17 cellular contexts compared by ENCODE assay signal in the genomic region with DNA sequence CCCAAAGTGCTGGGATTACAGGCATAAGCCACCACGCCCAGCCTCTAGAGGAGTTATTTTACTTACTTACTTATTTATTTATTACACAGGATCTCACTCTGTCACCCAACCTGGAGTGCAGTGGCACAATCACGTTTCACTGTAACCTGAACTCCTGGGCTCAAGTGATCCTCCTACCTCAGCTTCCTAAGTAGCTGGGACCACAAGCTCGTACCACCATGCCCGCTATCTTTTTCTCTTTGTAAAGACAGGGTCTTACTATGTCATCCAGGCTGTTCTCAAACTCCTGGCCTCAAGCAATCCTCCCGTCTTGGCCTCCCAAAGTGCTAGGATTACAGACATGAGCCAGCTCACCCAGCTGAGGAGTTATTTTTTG. TPM values are rescaled to one million over a fixed set of nuclear protein-coding genes. Genes with fewer than 3 reads are reported as not detected.
DNase-seq lines count a peak whose midpoint lies in the region; ATAC-seq, FAIRE-seq and TF ChIP-seq lines count a peak whose summit lies in the region.
"Had no signal": no experiment of that assay in that cellular context is flagged by ENCODE, and none has a peak within 500 bp of the region (broad histone marks: within the 10 kb centered on the region; RNA-seq: fewer than 3 reads in every experiment).

No MANE protein-coding gene starts in this region.

- peak overlapping the region in 4 of 11 experiments; percentile 18 to 100 (median 28); a peak in 5 of 22 replicates for H3K9ac ChIP-seq in BLaER1 treated with 17β-estradiol and CSF1 and Interleukin-3, amounts not matched to agents 10 nM and 100 nM
- H3K9ac ChIP-seq: BLaER1 had no signal

- H3K27ac ChIP-seq in 22Rv1 (peak overlapping the region; percentile 99), RWPE2 (ENCODE audit: poor library complexity, severe bottlenecking) (peak overlapping the region; percentile 95), small intestine (ENCODE audit: low read depth in 1 of 2, low read length in 1 of 2) (no peak overlapping the region)
- H3K27ac ChIP-seq in BLaER1 treated with 17β-estradiol and CSF1 and Interleukin-3, amounts not matched to agents 10 nM and 100 nM: peak overlapping the region in 4 of 11 experiments; percentile 13 to 100 (median 95); a peak in 7 of 22 replicates
- H3K27ac ChIP-seq: BLaER1 had no signal

- H3K27me3 ChIP-seq in BLaER1 treated with 17β-estradiol and CSF1 and Interleukin-3, amounts not matched to agents 10 nM and 100 nM: no peaks in the 10 kb centered on the region
- H3K27me3 ChIP-seq in RWPE2 (ENCODE audit: insufficient read depth, poor library complexity, severe bottlenecking): no peaks in the 10 kb centered on the region
- no peaks in the 10 kb centered on the region for H3K27me3 ChIP-seq in small intestine (ENCODE audit: control insufficient read depth in 2 of 2, insufficient read depth in 2 of 2, low read length in 2 of 2)
- H3K27me3 ChIP-seq: BLaER1 had no signal

- no peak for FAIRE-seq in small intestine (lab: Jason Lieb, UNC)
- FAIRE-seq: endometrium had no signal

- H3K9me3 ChIP-seq in BLaER1 treated with 17β-estradiol and CSF1 and Interleukin-3, amounts not matched to agents 10 nM and 100 nM (replicated peaks in 1 of 11): no peaks in the 10 kb centered on the region
- no peaks in the 10 kb centered on the region for H3K9me3 ChIP-seq in RWPE2 (ENCODE audit: severe bottlenecking)
- H3K9me3 ChIP-seq in small intestine (ENCODE audit: control insufficient read depth, low read depth): no peaks in the 10 kb centered on the region
- H3K9me3 ChIP-seq: BLaER1 had no signal

- H3K36me3 ChIP-seq in BLaER1 treated with 17β-estradiol and CSF1 and Interleukin-3, amounts not matched to agents 10 nM and 100 nM: peaks cover 0 to 19% (median 9%) of the 10 kb centered on the region in 11 experiments; a peak in 15 of 22 replicates
- H3K36me3 ChIP-seq in RWPE2 (ENCODE audit: low read depth) (peaks cover 26% of the 10 kb centered on the region), small intestine (ENCODE audit: control insufficient read depth in 2 of 2, insufficient read depth in 2 of 2, low read length in 2 of 2) (no peaks in the 10 kb centered on the region)

- WGBS in small intestine, 3 donors: 56 to 74% (median 64%) methylated on average over 5 of the region's 5 CpGs

- H3K4me1 ChIP-seq in BLaER1 treated with 17β-estradiol and CSF1 and Interleukin-3, amounts not matched to agents 10 nM and 100 nM: peaks cover 27 to 65% (median 59%) of the 10 kb centered on the region in 10 experiments
- H3K4me1 ChIP-seq in RWPE2 (ENCODE audit: insufficient read depth, poor library complexity, severe bottlenecking) (peaks cover 37% of the 10 kb centered on the region), small intestine (ENCODE audit: control insufficient read depth in 2 of 2, insufficient read depth in 1 of 2, low read depth in 1 of 2, low read length in 1 of 2) (no peaks in the 10 kb centered on the region)

- TF ChIP-seq CTCF in 22Rv1 (IDR thresholded peaks at IDR 0.05) (no peak), RWPE2 (IDR thresholded peaks at IDR 0.05; ENCODE audit: poor library complexity, severe bottlenecking) (no peak)

- peak overlapping the region in 9 of 11 experiments; percentile 15 to 88 (median 51); a peak in 11 of 22 replicates for H3K4me2 ChIP-seq in BLaER1 treated with 17β-estradiol and CSF1 and Interleukin-3, amounts not matched to agents 10 nM and 100 nM

- H3K4me3 ChIP-seq in BLaER1 treated with 17β-estradiol and CSF1 and Interleukin-3, amounts not matched to agents 10 nM and 100 nM: no peak overlapping the region
- no peak overlapping the region for H3K4me3 ChIP-seq in RWPE2 (ENCODE audit: severe bottlenecking)
- no peak overlapping the region for H3K4me3 ChIP-seq in small intestine (ENCODE audit: low read depth in 1 of 2, low read length in 2 of 2)
- H3K4me3 ChIP-seq: BLaER1 had no signal

- ATAC-seq in RWPE2 (ENCODE audit: low read depth): no peak
- no peak for ATAC-seq in HG03520 (IDR thresholded peaks at IDR 0.05; ENCODE audit: unreplicated experiment)
- ATAC-seq: activated CD4-positive, CD25-positive, alpha-beta regulatory T cell treated with anti-CD3 and anti-CD28 coated beads, Interleukin-2, amount 50 U/mL, for 24 hours; sciatic nerve; T-helper 17 cell had no signal

- no peak for DNase-seq in RWPE2 (ENCODE audit: low spot score)
- no peak for DNase-seq in small intestine
- no peak for DNase-seq in amniotic stem cell (lab: John Stamatoyannopoulos, UW)
- DNase-seq: HFFc6; MV-4-11; occipital lobe; SHP77 treated with DMSO at 0.1 percent for 48 hours; stimulated activated CD4-positive, alpha-beta T cell treated with anti-CD3 and anti-CD28 coated beads, Interleukin-4, amount 100 ng/mL, for 1 hour; stimulated activated CD8-positive, alpha-beta memory T cell treated with anti-CD3 and anti-CD28 coated beads, Interleukin-4, amount 100 ng/mL, for 48 hours; T-helper 17 cell had no signal

- H4K20me1 ChIP-seq in BLaER1 treated with 17β-estradiol and CSF1 and Interleukin-3, amounts not matched to agents 10 nM and 100 nM: peaks cover 20 to 21% (median 20%) of the 10 kb centered on the region in 11 experiments; a peak in 21 of 22 replicates

RNA-seq across cellular contexts. Expression of a gene that starts 1.6 kb away (rescaled TPM):
- 10 to 100 TPM in 1 of 3 donors, 1 to 10 TPM in 2; 1.6 to 41.7 (median 4.9) TPM for polyA plus RNA-seq in small intestine

RNA-seq across cellular contexts. Expression of a gene that starts 29.1 kb away (rescaled TPM):
- polyA plus RNA-seq in small intestine: 100 to 1,000 TPM; 148 to 176 (median 169) TPM

RNA-seq across cellular contexts. Expression of a gene that starts 32.0 kb away (rescaled TPM):
- 10 to 100 TPM in 1 of 3 donors, 1 to 10 TPM in 1, under 1 TPM in 1; 0.67 to 14.3 (median 4.9) TPM for polyA plus RNA-seq in small intestine

RNA-seq across cellular contexts. Expression of a gene that starts 53.6 kb away (rescaled TPM):
- polyA plus RNA-seq in small intestine: 1 to 10 TPM in 2 of 3 donors, under 1 TPM in 1; 0.81 to 2.6 (median 1.3) TPM

Comparison
In these comparisons a context has a peak if more than half of its experiments do, and no peak if none do; other contexts are left out.
1. H3K27ac ChIP-seq: peak in 22Rv1 (single experiment) and RWPE2 (single experiment); none in small intestine (0 of 2).